Comparison of ENCODE assay signal across 10 cellular contexts in genomic region chr12:57199191-57199590, GRCh38. TPM values are rescaled to one million over a fixed set of nuclear protein-coding genes. Genes with fewer than 3 reads are reported as not detected.
"Had no signal": no experiment of that assay in that cellular context is flagged by ENCODE, and none has a peak within 500 bp of the region (broad histone marks: within the 10 kb centered on the region; RNA-seq: fewer than 3 reads in every experiment).

No MANE protein-coding gene starts in this region.

- DNase-seq: IMR-90, KBM-7, KG1 had no signal

- H3K27ac Mint-ChIP-seq: IgD-negative memory B cell had no signal

- H3K9ac ChIP-seq: KMS-11 had no signal

- FAIRE-seq: HTR-8/SVneo, K562 had no signal

- H3K27ac ChIP-seq: HL-60, KMS-11 had no signal

- H3K4me3 ChIP-seq: K562 had no signal

- H3K4me2 ChIP-seq: KMS-11 had no signal

- H3K9me3 Mint-ChIP-seq: IgD-negative memory B cell had no signal

- H3K4me3 Mint-ChIP-seq: IgD-negative memory B cell had no signal

- H3K4me1 Mint-ChIP-seq: IgD-negative memory B cell had no signal

- ATAC-seq: K562 had no signal

RNA-seq across cellular contexts. Expression of gene LRP1-AS, which starts 51.8 kb away (rescaled TPM):
- total RNA-seq: HT-29, HT1080, IMR-90, K562 had no signal
- polyA plus RNA-seq: IgD-negative memory B cell, IMR-90, K562 had no signal
